20 cellular contexts compared by ENCODE assay signal in the genomic region with DNA sequence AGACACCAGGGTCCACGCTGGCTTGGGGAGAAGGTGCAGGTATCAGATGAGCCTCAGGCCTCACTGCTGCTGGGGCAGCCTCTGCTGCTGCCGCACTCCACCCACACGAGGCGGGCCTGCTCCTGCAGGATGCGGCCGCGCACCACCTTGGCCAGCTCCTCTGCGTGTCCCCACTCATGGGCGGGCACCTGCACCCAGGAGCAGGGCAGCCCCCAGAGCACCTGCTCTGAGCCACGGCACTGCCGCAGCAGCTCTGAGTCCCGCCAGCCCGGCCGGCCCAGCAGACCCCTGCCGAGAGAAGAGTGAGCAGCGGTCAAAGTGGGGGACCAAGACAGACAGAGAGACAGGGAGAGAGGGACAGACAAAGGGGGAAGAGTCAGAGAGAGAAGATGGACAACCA. TPM values are rescaled to one million over a fixed set of nuclear protein-coding genes. Genes with fewer than 3 reads are reported as not detected.
"Had no signal": no experiment of that assay in that cellular context is flagged by ENCODE, and none has a peak within 500 bp of the region (broad histone marks: within the 10 kb centered on the region; RNA-seq: fewer than 3 reads in every experiment).

No MANE protein-coding gene starts in this region.

- DNase-seq: activated CD4-positive, alpha-beta T cell treated with anti-CD3 and anti-CD28 coated beads for 4 hours; activated CD4-positive, alpha-beta T cell treated with anti-CD3 and anti-CD28 coated beads, Interleukin-2, amount 50 U/mL, for 48 hours; activated CD8-positive, alpha-beta memory T cell treated with anti-CD3 and anti-CD28 coated beads for 24 hours; activated gamma-delta T cell; activated naive CD4-positive, alpha-beta T cell treated with anti-CD3 and anti-CD28 coated beads, Interleukin-2, amount 50 U/mL, for 16 hours; effector memory CD8-positive, alpha-beta T cell; kidney glomerular epithelial cell; left lung; lower lobe of right lung; mesendoderm; natural killer cell; posterior cingulate gyrus; stimulated activated CD4-positive, alpha-beta T cell treated with anti-CD3 and anti-CD28 coated beads, Interleukin-12 subunit alpha, Interleukin-12 subunit beta, amount 100 ng/mL, for 4 hours; stimulated activated CD4-positive, alpha-beta T cell treated with anti-CD3 and anti-CD28 coated beads, Interleukin-4, amount 100 ng/mL, for 1 hour; stomach had no signal

- H3K36me3 Mint-ChIP-seq: brain, natural killer cell had no signal

- H3K27me3 Mint-ChIP-seq: brain had no signal

- H3K4me3 Mint-ChIP-seq: brain; effector memory CD8-positive, alpha-beta T cell; natural killer cell had no signal

- H3K9me3 Mint-ChIP-seq: effector memory CD8-positive, alpha-beta T cell; natural killer cell had no signal

- ATAC-seq: effector memory CD8-positive, alpha-beta T cell; left lung; lower lobe of right lung; natural killer cell; right cardiac atrium had no signal

- H3K27ac Mint-ChIP-seq: natural killer cell had no signal

RNA-seq across cellular contexts. Expression of a gene that starts 4.9 kb away (rescaled TPM):
- total RNA-seq: fibroblast of lung had no signal

RNA-seq across cellular contexts. Expression of a gene that starts 28.1 kb away (rescaled TPM):
- total RNA-seq: mononuclear cell; T-helper 1 cell treated with Interleukin-12 subunit alpha and Interleukin-12 subunit beta and Interleukin-4 antibody, amounts not matched to agents 30 ng/mL and 1 ng/mL, for 36 hours had no signal
